ENCODE assay signal across 17 cellular contexts in genomic region chr3:32435911-32436815, GRCh38. TPM values are rescaled to one million over a fixed set of nuclear protein-coding genes. Genes with fewer than 3 reads are reported as not detected.
DNase-seq lines count a peak whose midpoint lies in the region; ATAC-seq and TF ChIP-seq lines count a peak whose summit lies in the region.
"Had no signal": no experiment of that assay in that cellular context is flagged by ENCODE, and none has a peak within 500 bp of the region (broad histone marks: within the 10 kb centered on the region; RNA-seq: fewer than 3 reads in every experiment).

No MANE protein-coding gene starts in this region.

- TF ChIP-seq CTCF in neural progenitor cell (IDR thresholded peaks at IDR 0.05), result no peak

- no peak overlapping the region for H2AFZ ChIP-seq in neural progenitor cell (replicated peaks)

- no peak overlapping the region for H3K27ac ChIP-seq in neural progenitor cell
- H3K27ac ChIP-seq: pancreas had no signal

- no peaks in the 10 kb centered on the region for H3K27me3 ChIP-seq in neural progenitor cell
- H3K27me3 ChIP-seq: pancreas had no signal

- H3K27ac Mint-ChIP-seq in activated T-helper 2 cell treated with anti-CD3 and anti-CD28 coated beads, Interferon-gamma antibody, Interleukin-2, Interleukin-4, amounts not matched to agents 10 μg/mL and 5 μg/mL and 100 μg/mL, durations not matched to agents 14 hours and 24 hours and 36 hours, result peak overlapping the region; percentile 77
- peak overlapping the region; percentile 11 for H3K27ac Mint-ChIP-seq in neural progenitor cell

- H3K9ac ChIP-seq in neural progenitor cell, result no peak overlapping the region

- H3K9me3 ChIP-seq in neural progenitor cell (ENCODE audit: low read depth), result no peaks in the 10 kb centered on the region
- H3K9me3 ChIP-seq: pancreas had no signal

- no peaks in the 10 kb centered on the region for H3F3A ChIP-seq in neural progenitor cell (ENCODE audit: low read depth)

- DNase-seq in activated CD4-positive, CD25-positive, alpha-beta regulatory T cell treated with anti-CD3 and anti-CD28 coated beads, Interleukin-2, amount 50 U/mL, for 72 hours, result peak; percentile 25
- peak; percentile 6 for DNase-seq in activated T-helper 2 cell treated with anti-CD3 and anti-CD28 coated beads, Interferon-gamma antibody, Interleukin-2, Interleukin-4, amounts not matched to agents 10 μg/mL and 5 μg/mL and 100 μg/mL, durations not matched to agents 14 hours and 24 hours and 36 hours (ENCODE audit: low spot score)
- DNase-seq in neural progenitor cell (ENCODE audit: low spot score) (no peak), SHP77 (lab: John Stamatoyannopoulos, UW) (no peak), NCI-H524 (lab: John Stamatoyannopoulos, UW) (no peak), dedifferentiated amniotic fluid mesenchymal stem cell (ENCODE audit: extremely low spot score) (no peak)
- DNase-seq: 8988T, anterior cingulate cortex, cortex of kidney, DMS79, mesendoderm, NCI-H2171 treated with DMSO at 0.1 percent for 48 hours, pancreas, trophoblast cell had no signal

- no peaks in the 10 kb centered on the region for H3K9me3 Mint-ChIP-seq in activated T-helper 2 cell treated with anti-CD3 and anti-CD28 coated beads, Interferon-gamma antibody, Interleukin-2, Interleukin-4, amounts not matched to agents 10 μg/mL and 5 μg/mL and 100 μg/mL, durations not matched to agents 14 hours and 24 hours and 36 hours
- no peaks in the 10 kb centered on the region for H3K9me3 Mint-ChIP-seq in neural progenitor cell

- no peak for ATAC-seq in activated CD4-positive, CD25-positive, alpha-beta regulatory T cell treated with anti-CD3 and anti-CD28 coated beads, Interleukin-2, amount 50 U/mL, for 24 hours
- ATAC-seq in HG03354 (IDR thresholded peaks at IDR 0.05; ENCODE audit: poor library complexity, severe bottlenecking, unreplicated experiment), result peak; percentile 17
- ATAC-seq: HCT116, pancreas had no signal

- intact Hi-C loops in activated T-helper 2 cell treated with anti-CD3 and anti-CD28 coated beads, Interferon-gamma antibody, Interleukin-2, Interleukin-4, amounts not matched to agents 10 μg/mL and 5 μg/mL and 100 μg/mL, durations not matched to agents 14 hours and 24 hours and 36 hours (cut with micrococcal nuclease), result loop anchor here (10.0 kb wide), 1 partner anchor 139 kb away; the partner anchor contains the start of gene DYNC1LI1

- H3K36me3 ChIP-seq in neural progenitor cell, result no peaks in the 10 kb centered on the region
- H3K36me3 ChIP-seq: pancreas had no signal

- H3K79me2 ChIP-seq in neural progenitor cell (ENCODE audit: low read depth), result no peaks in the 10 kb centered on the region

- H3K4me3 ChIP-seq in neural progenitor cell, result no peak overlapping the region
- H3K4me3 ChIP-seq: pancreas had no signal

- no peaks in the 10 kb centered on the region for H3K27me3 Mint-ChIP-seq in activated T-helper 2 cell treated with anti-CD3 and anti-CD28 coated beads, Interferon-gamma antibody, Interleukin-2, Interleukin-4, amounts not matched to agents 10 μg/mL and 5 μg/mL and 100 μg/mL, durations not matched to agents 14 hours and 24 hours and 36 hours (ENCODE audit: low read depth)
- peaks cover 4% of the 10 kb centered on the region for H3K27me3 Mint-ChIP-seq in neural progenitor cell (ENCODE audit: insufficient read depth, low read depth)

- H3K4me1 ChIP-seq in neural progenitor cell, result no peaks in the 10 kb centered on the region
- H3K4me1 ChIP-seq: pancreas had no signal

- no peak overlapping the region for H3K4me3 Mint-ChIP-seq in activated T-helper 2 cell treated with anti-CD3 and anti-CD28 coated beads, Interferon-gamma antibody, Interleukin-2, Interleukin-4, amounts not matched to agents 10 μg/mL and 5 μg/mL and 100 μg/mL, durations not matched to agents 14 hours and 24 hours and 36 hours (ENCODE audit: low read depth)
- no peak overlapping the region for H3K4me3 Mint-ChIP-seq in neural progenitor cell

- no peak overlapping the region for H3K4me2 ChIP-seq in neural progenitor cell

- H3K4me1 Mint-ChIP-seq in activated T-helper 2 cell treated with anti-CD3 and anti-CD28 coated beads, Interferon-gamma antibody, Interleukin-2, Interleukin-4, amounts not matched to agents 10 μg/mL and 5 μg/mL and 100 μg/mL, durations not matched to agents 14 hours and 24 hours and 36 hours (ENCODE audit: low read depth), result peaks cover 58% of the 10 kb centered on the region
- H3K4me1 Mint-ChIP-seq in neural progenitor cell, result peaks cover 14% of the 10 kb centered on the region

- no peaks in the 10 kb centered on the region for H4K20me1 ChIP-seq in neural progenitor cell (ENCODE audit: low read depth)

- peaks cover 9% of the 10 kb centered on the region for H3K36me3 Mint-ChIP-seq in activated T-helper 2 cell treated with anti-CD3 and anti-CD28 coated beads, Interferon-gamma antibody, Interleukin-2, Interleukin-4, amounts not matched to agents 10 μg/mL and 5 μg/mL and 100 μg/mL, durations not matched to agents 14 hours and 24 hours and 36 hours (ENCODE audit: low read depth)
- no peaks in the 10 kb centered on the region for H3K36me3 Mint-ChIP-seq in neural progenitor cell

RNA-seq across cellular contexts. Expression of gene CMTM7, which starts 44.5 kb away (rescaled TPM):
- 60.0 and 60.9 TPM in 2 replicates for total RNA-seq in activated T-helper 2 cell treated with anti-CD3 and anti-CD28 coated beads, Interferon-gamma antibody, Interleukin-2, Interleukin-4, amounts not matched to agents 10 μg/mL and 5 μg/mL and 100 μg/mL, durations not matched to agents 14 hours and 24 hours and 36 hours
- 11.4 and 11.8 TPM in 2 replicates for total RNA-seq in neural progenitor cell (ENCODE audit: low replicate concordance)

Comparison
In these comparisons a context has a peak if more than half of its experiments do, and no peak if none do; other contexts are left out.
1. DNase-seq: peak in activated CD4-positive, CD25-positive, alpha-beta regulatory T cell treated with anti-CD3 and anti-CD28 coated beads, Interleukin-2, amount 50 U/mL, for 72 hours (single experiment) and activated T-helper 2 cell treated with anti-CD3 and anti-CD28 coated beads, Interferon-gamma antibody, Interleukin-2, Interleukin-4, amounts not matched to agents 10 μg/mL and 5 μg/mL and 100 μg/mL, durations not matched to agents 14 hours and 24 hours and 36 hours (single experiment); none in neural progenitor cell (single experiment), SHP77 (0 of 2), NCI-H524 (0 of 2) and dedifferentiated amniotic fluid mesenchymal stem cell (single experiment).